Comparison of ENCODE assay signal across 9 cellular contexts in the genomic region with DNA sequence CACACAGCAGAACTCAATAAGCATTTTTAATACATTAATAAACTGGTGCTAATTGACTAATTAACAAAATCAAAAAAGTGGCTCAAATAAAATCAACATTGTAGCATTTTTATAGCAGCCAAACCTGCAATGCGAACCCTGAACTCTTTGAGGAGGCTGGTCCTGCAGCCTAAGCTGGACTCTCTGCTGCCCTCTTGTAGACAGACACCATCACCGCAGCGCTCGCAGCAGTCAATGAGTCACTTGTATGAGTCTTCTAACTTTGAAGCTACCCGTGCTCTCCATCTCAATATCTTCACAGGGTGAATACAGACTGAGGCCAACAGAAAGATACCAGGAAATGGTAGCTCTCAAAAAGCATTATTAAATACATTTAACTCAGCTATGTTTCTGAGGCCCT. TPM values are rescaled to one million over a fixed set of nuclear protein-coding genes. Genes with fewer than 3 reads are reported as not detected.
A peak's percentile ranks its signal among the peaks of the same experiment; 100 is the strongest.
DNase-seq lines count a peak whose midpoint lies in the region; ATAC-seq, FAIRE-seq and TF ChIP-seq lines count a peak whose summit lies in the region.
"Had no signal": no experiment of that assay in that cellular context is flagged by ENCODE, and none has a peak within 500 bp of the region (broad histone marks: within the 10 kb centered on the region; RNA-seq: fewer than 3 reads in every experiment).

No MANE protein-coding gene starts in this region.

- H3K9me3 ChIP-seq in tibial artery, result no peaks in the 10 kb centered on the region
- H3K9me3 ChIP-seq: neutrophil had no signal

- no peaks in the 10 kb centered on the region for H3K36me3 Mint-ChIP-seq in T-helper 2 cell treated with Interferon-gamma antibody and Interleukin-4, amounts not matched to agents 5 μg/mL and 100 μg/mL, for 36 hours (ENCODE audit: low read depth)

- H3K27ac ChIP-seq in tibial artery, result no peak overlapping the region
- H3K27ac ChIP-seq: neutrophil had no signal

- peaks cover 4% of the 10 kb centered on the region for H3K9me3 Mint-ChIP-seq in T-helper 2 cell treated with Interferon-gamma antibody and Interleukin-4, amounts not matched to agents 5 μg/mL and 100 μg/mL, for 36 hours
- no peaks in the 10 kb centered on the region for H3K9me3 Mint-ChIP-seq in stimulated activated naive CD8-positive, alpha-beta T cell treated with anti-CD3 and anti-CD28 coated beads, Interleukin-15, amount 100 ng/mL, for 72 hours

- H3K27me3 ChIP-seq in tibial artery, result no peaks in the 10 kb centered on the region
- H3K27me3 ChIP-seq: neutrophil had no signal

- intact Hi-C loops in tibial artery (cut with DNase I; ENCODE audit: low total_unique reads), result no loop called here

- DNase-seq in AG20443 (ENCODE audit: low spot score), result peak; percentile 13
- DNase-seq in HK-2 (ENCODE audit: unreplicated experiment), result peak; percentile 40
- peak; percentile 31 for DNase-seq in T-helper 2 cell treated with Interferon-gamma antibody and Interleukin-4, amounts not matched to agents 5 μg/mL and 100 μg/mL, for 36 hours (ENCODE audit: low spot score)
- peak; percentile 0 for DNase-seq in fibroblast of pulmonary artery (ENCODE audit: low read depth)
- DNase-seq in stimulated activated naive CD8-positive, alpha-beta T cell treated with anti-CD3 and anti-CD28 coated beads, Interleukin-15, amount 100 ng/mL, for 72 hours, result peak; percentile 12 to 18
- no peak for DNase-seq in tibial artery
- DNase-seq in GM12891 (ENCODE audit: insufficient read length, low spot score), result no peak

- H3K27me3 Mint-ChIP-seq in T-helper 2 cell treated with Interferon-gamma antibody and Interleukin-4, amounts not matched to agents 5 μg/mL and 100 μg/mL, for 36 hours (ENCODE audit: low read depth), result peaks cover 12% of the 10 kb centered on the region
- peaks cover 14% of the 10 kb centered on the region for H3K27me3 Mint-ChIP-seq in stimulated activated naive CD8-positive, alpha-beta T cell treated with anti-CD3 and anti-CD28 coated beads, Interleukin-15, amount 100 ng/mL, for 72 hours

- H3K4me3 ChIP-seq in fibroblast of pulmonary artery (replicated peaks; ENCODE audit: low read depth, low read length) (no peak overlapping the region), tibial artery (no peak overlapping the region)

- no peaks in the 10 kb centered on the region for H3K4me1 ChIP-seq in tibial artery

- TF ChIP-seq CTCF in fibroblast of pulmonary artery (IDR thresholded peaks at IDR 0.05; ENCODE audit: low read length, missing control alignments), result no peak
- no peak for TF ChIP-seq CTCF in tibial artery (IDR thresholded peaks at IDR 0.05)

- no peak for TF ChIP-seq POLR2A in GM12891 (IDR thresholded peaks at IDR 0.05; ENCODE audit: low read depth, low read length)

- H3K4me1 Mint-ChIP-seq in T-helper 2 cell treated with Interferon-gamma antibody and Interleukin-4, amounts not matched to agents 5 μg/mL and 100 μg/mL, for 36 hours (ENCODE audit: low read depth), result peaks cover 6% of the 10 kb centered on the region
- H3K4me1 Mint-ChIP-seq in stimulated activated naive CD8-positive, alpha-beta T cell treated with anti-CD3 and anti-CD28 coated beads, Interleukin-15, amount 100 ng/mL, for 72 hours, result no peaks in the 10 kb centered on the region

- peak; percentile 57 for ATAC-seq in stimulated activated naive CD8-positive, alpha-beta T cell treated with anti-CD3 and anti-CD28 coated beads, Interleukin-15, amount 100 ng/mL, for 72 hours
- no peak for ATAC-seq in HG03469 (IDR thresholded peaks at IDR 0.05; ENCODE audit: unreplicated experiment)

- H3K4me3 Mint-ChIP-seq in T-helper 2 cell treated with Interferon-gamma antibody and Interleukin-4, amounts not matched to agents 5 μg/mL and 100 μg/mL, for 36 hours, result no peak overlapping the region
- no peak overlapping the region for H3K4me3 Mint-ChIP-seq in stimulated activated naive CD8-positive, alpha-beta T cell treated with anti-CD3 and anti-CD28 coated beads, Interleukin-15, amount 100 ng/mL, for 72 hours

- no peaks in the 10 kb centered on the region for H3K36me3 ChIP-seq in tibial artery
- H3K36me3 ChIP-seq: neutrophil had no signal

- no peak overlapping the region for H3K27ac Mint-ChIP-seq in T-helper 2 cell treated with Interferon-gamma antibody and Interleukin-4, amounts not matched to agents 5 μg/mL and 100 μg/mL, for 36 hours
- H3K27ac Mint-ChIP-seq in stimulated activated naive CD8-positive, alpha-beta T cell treated with anti-CD3 and anti-CD28 coated beads, Interleukin-15, amount 100 ng/mL, for 72 hours, result no peak overlapping the region

- FAIRE-seq in GM12891 (lab: Jason Lieb, UNC), result no peak

TF ChIP-seq in GM12891, 5 proteins besides CTCF, POLR2A, EP300 and RAD21:
- TF ChIP-seq POU2F2 (IDR thresholded peaks at IDR 0.05; ENCODE audit: low read depth, low read length) (no peak), SPI1 (IDR thresholded peaks at IDR 0.05; ENCODE audit: low read depth, low read length) (no peak), TAF1 (IDR thresholded peaks at IDR 0.05; ENCODE audit: low read depth, low read length) (no peak), POLR2AphosphoS5 (IDR thresholded peaks at IDR 0.05; ENCODE audit: low read depth, low read length) (no peak), PAX5 (IDR thresholded peaks at IDR 0.05; ENCODE audit: insufficient read depth, low read length, severe bottlenecking) (no peak)

RNA-seq across cellular contexts. Expression of a gene that starts 9.7 kb away (rescaled TPM):
- not detected for polyA plus RNA-seq in GM12891 (2012; ENCODE audit: low read depth, missing spikeins)

RNA-seq across cellular contexts. Expression of a gene that starts 26.2 kb away (rescaled TPM):
- polyA plus RNA-seq in GM12891 (2012; ENCODE audit: low read depth, missing spikeins), result not detected

RNA-seq across cellular contexts. Expression of a gene that starts 42.1 kb away (rescaled TPM):
- polyA plus RNA-seq in GM12891 (2012; ENCODE audit: low read depth, missing spikeins), result not detected

Comparison
In these comparisons a context has a peak if more than half of its experiments do, and no peak if none do; other contexts are left out.
1. DNase-seq: peak in AG20443 (single experiment), HK-2 (single experiment), T-helper 2 cell treated with Interferon-gamma antibody and Interleukin-4, amounts not matched to agents 5 μg/mL and 100 μg/mL, for 36 hours (single experiment), fibroblast of pulmonary artery (single experiment) and stimulated activated naive CD8-positive, alpha-beta T cell treated with anti-CD3 and anti-CD28 coated beads, Interleukin-15, amount 100 ng/mL, for 72 hours (2 of 2); none in tibial artery (0 of 2) and GM12891 (single experiment).